ENCODE assay signal across 9 cellular contexts in the genomic region with DNA sequence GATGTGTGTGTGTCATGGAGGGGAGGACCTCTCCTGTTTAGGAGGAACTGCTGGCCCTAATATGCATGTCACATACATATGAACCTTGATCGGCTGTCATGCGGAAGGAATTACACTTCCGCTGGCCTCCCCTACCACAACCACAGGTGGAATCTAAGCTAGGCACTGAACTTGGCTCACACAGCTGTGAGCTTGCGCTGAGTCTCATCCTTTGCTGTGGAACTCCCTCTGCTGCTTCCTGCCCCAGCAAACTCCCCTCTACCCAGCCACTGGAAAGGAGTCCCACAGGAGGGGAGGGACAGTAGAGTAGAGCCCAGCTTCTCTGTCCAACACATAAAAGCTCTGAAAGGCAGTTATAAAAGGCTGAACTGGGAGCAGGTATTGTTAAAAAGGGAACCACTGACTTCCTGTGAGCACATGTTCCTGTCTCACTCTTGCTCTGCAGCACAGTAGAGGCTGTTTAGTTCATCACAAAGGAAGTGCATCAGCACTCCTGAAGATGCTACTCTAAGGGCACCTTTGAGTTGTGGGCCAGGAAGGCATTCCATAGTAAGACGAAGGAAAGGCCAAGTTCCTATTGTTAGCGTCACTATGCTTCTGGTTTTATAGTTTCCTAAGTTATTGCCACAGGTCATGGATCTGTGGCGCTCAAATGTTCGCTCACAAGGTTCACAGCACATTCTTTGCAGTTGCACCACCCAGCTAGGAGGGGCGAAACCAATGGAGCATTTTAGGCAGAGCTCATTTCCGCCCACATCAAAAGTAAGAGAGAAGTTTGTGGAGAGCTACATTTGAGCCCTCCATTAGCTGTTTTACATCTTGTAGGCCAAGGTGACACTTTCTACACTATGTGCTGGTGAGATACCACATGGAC. TPM values are rescaled to one million over a fixed set of nuclear protein-coding genes. Genes with fewer than 3 reads are reported as not detected.
DNase-seq lines count a peak whose midpoint lies in the region; ATAC-seq, FAIRE-seq and TF ChIP-seq lines count a peak whose summit lies in the region.
"Had no signal": no experiment of that assay in that cellular context is flagged by ENCODE, and none has a peak within 500 bp of the region (broad histone marks: within the 10 kb centered on the region; RNA-seq: fewer than 3 reads in every experiment).

No MANE protein-coding gene starts in this region.

- no peaks in the 10 kb centered on the region for H3K27me3 ChIP-seq in BLaER1 treated with 17β-estradiol and CSF1 and Interleukin-3, amounts not matched to agents 10 nM and 100 nM
- H3K27me3 ChIP-seq in HL-60 (ENCODE audit: insufficient read depth, poor library complexity, severe bottlenecking) (no peaks in the 10 kb centered on the region), right lobe of liver (no peaks in the 10 kb centered on the region)

- ATAC-seq in GM21360 (IDR thresholded peaks at IDR 0.05; ENCODE audit: unreplicated experiment) (peak; percentile 63), right lobe of liver (peak; percentile 63 to 78 (median 69))

- H3K27ac ChIP-seq in BLaER1 treated with 17β-estradiol and CSF1 and Interleukin-3, amounts not matched to agents 10 nM and 100 nM, result peak overlapping the region; percentile 43 to 94 (median 86)
- peak overlapping the region; percentile 81 for H3K27ac ChIP-seq in HL-60 (replicated peaks)
- peak overlapping the region in 1 of 3 donors; percentile 29 for H3K27ac ChIP-seq in right lobe of liver
- H3K27ac ChIP-seq: C4-2B had no signal

- peak overlapping the region; percentile 40 to 79 (median 72); a peak in 20 of 22 replicates for H3K9ac ChIP-seq in BLaER1 treated with 17β-estradiol and CSF1 and Interleukin-3, amounts not matched to agents 10 nM and 100 nM

- TF ChIP-seq CTCF in HL-60 (IDR thresholded peaks at IDR 0.05; ENCODE audit: insufficient read depth, low read length), result no peak
- TF ChIP-seq CTCF in right lobe of liver (IDR thresholded peaks at IDR 0.05), result no peak

- no peaks in the 10 kb centered on the region; a peak in 1 of 22 replicates for H3K9me3 ChIP-seq in BLaER1 treated with 17β-estradiol and CSF1 and Interleukin-3, amounts not matched to agents 10 nM and 100 nM (replicated peaks in 1 of 11)
- no peaks in the 10 kb centered on the region for H3K9me3 ChIP-seq in right lobe of liver

- TF ChIP-seq POLR2A in right lobe of liver (IDR thresholded peaks at IDR 0.05), result no peak
- TF ChIP-seq POLR2A in H54 (IDR thresholded peaks at IDR 0.05; ENCODE audit: low read depth, low read length), result no peak

- H3K36me3 ChIP-seq in BLaER1 treated with 17β-estradiol and CSF1 and Interleukin-3, amounts not matched to agents 10 nM and 100 nM, result no peaks in the 10 kb centered on the region
- no peaks in the 10 kb centered on the region for H3K36me3 ChIP-seq in right lobe of liver

- no peak for FAIRE-seq in H54 (lab: Jason Lieb, UNC)

- 50% methylated on average over 5 of the region's 10 CpGs for WGBS in right lobe of liver (ENCODE audit: insufficient coverage, low coverage, low lambda C conversion rate, missing lambda C conversion rate)

- DNase-seq in HL-60 (ENCODE audit: low read depth in 1 of 2, low spot score in 1 of 2), result peak; percentile 52 to 93
- DNase-seq in activated CD8-positive, alpha-beta memory T cell treated with anti-CD3 and anti-CD28 coated beads for 1 hour (ENCODE audit: extremely low read depth in 1 of 2, low read depth in 1 of 2), result peak; percentile 23 to 27
- peak in 1 of 3 donors; percentile 55 for DNase-seq in right lobe of liver
- DNase-seq in NCI-H2029 treated with DMSO at 0.1 percent for 48 hours (lab: John Stamatoyannopoulos, UW), result no peak
- no peak for DNase-seq in cerebellar cortex (ENCODE audit: low spot score)
- no peak for DNase-seq in H54 (ENCODE audit: insufficient read length, low spot score)

- H3K4me2 ChIP-seq in BLaER1 treated with 17β-estradiol and CSF1 and Interleukin-3, amounts not matched to agents 10 nM and 100 nM, result peak overlapping the region; percentile 70 to 86 (median 82)

- peaks cover 43 to 65% (median 49%) of the 10 kb centered on the region in 10 experiments for H3K4me1 ChIP-seq in BLaER1 treated with 17β-estradiol and CSF1 and Interleukin-3, amounts not matched to agents 10 nM and 100 nM
- H3K4me1 ChIP-seq in right lobe of liver, result no peaks in the 10 kb centered on the region

- no peaks in the 10 kb centered on the region for H4K20me1 ChIP-seq in BLaER1 treated with 17β-estradiol and CSF1 and Interleukin-3, amounts not matched to agents 10 nM and 100 nM

- intact Hi-C loops in right lobe of liver (cut with DNase I), result no loop called here

- H3K4me3 ChIP-seq in BLaER1 treated with 17β-estradiol and CSF1 and Interleukin-3, amounts not matched to agents 10 nM and 100 nM, result peak overlapping the region in 8 of 10 experiments; percentile 1 to 48 (median 19); a peak in 9 of 20 replicates
- H3K4me3 ChIP-seq in HL-60 (replicated peaks; ENCODE audit: insufficient read depth, low read length) (no peak overlapping the region), right lobe of liver (no peak overlapping the region)

RNA-seq across cellular contexts. Expression of a gene that starts 17.7 kb away (rescaled TPM):
- 10 to 100 TPM in 4 of 6 experiments, 1 to 10 TPM in 2; 5.1 to 55.7 (median 13.2) TPM for total RNA-seq in right lobe of liver

Comparison
In these comparisons a context has a peak if more than half of its experiments do, and no peak if none do; other contexts are left out.
1. H3K4me3 ChIP-seq: peak in BLaER1 treated with 17β-estradiol and CSF1 and Interleukin-3, amounts not matched to agents 10 nM and 100 nM (8 of 10); none in HL-60 (single experiment) and right lobe of liver (0 of 3).
2. DNase-seq: peak in HL-60 (2 of 2) and activated CD8-positive, alpha-beta memory T cell treated with anti-CD3 and anti-CD28 coated beads for 1 hour (2 of 2); none in NCI-H2029 treated with DMSO at 0.1 percent for 48 hours (single experiment), cerebellar cortex (single experiment) and H54 (single experiment).